In the genomic region with DNA sequence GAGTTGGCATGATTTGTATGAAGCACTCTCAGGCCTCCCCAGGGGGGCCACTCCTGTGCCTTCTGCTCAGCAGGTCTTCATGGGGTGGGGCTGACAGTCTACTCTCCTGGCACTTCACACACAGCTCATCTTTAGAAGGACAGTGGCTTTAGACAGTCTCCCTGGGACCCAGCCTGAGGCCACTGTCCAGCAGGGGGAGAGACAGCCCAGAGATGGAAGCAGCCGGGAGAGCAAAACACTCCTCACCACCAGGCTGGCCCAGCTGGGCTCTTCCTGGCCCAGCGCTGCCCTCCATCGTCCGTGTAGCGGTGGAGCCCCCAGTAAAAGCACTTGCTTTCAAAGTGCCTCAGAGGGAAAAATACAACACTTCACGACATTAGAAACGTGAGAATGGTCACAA, we compare ENCODE assay signal across 10 cellular contexts.
DNase-seq lines count a peak whose midpoint lies in the region; ATAC-seq and TF ChIP-seq lines count a peak whose summit lies in the region.
"Had no signal": no experiment of that assay in that cellular context is flagged by ENCODE, and none has a peak within 500 bp of the region (broad histone marks: within the 10 kb centered on the region; RNA-seq: fewer than 3 reads in every experiment).

No MANE protein-coding gene starts in this region.

- H3K4me2 ChIP-seq in OCI-LY1 (ENCODE audit: low read length): no peak overlapping the region

- no peaks in the 10 kb centered on the region for H3K9me2 ChIP-seq in OCI-LY1 (ENCODE audit: low read depth, low read length)

- H4K20me1 ChIP-seq in OCI-LY1 (ENCODE audit: insufficient read depth, low read length): no peaks in the 10 kb centered on the region

- no peaks in the 10 kb centered on the region; the same call in 1 of the 2 replicates for H3K36me3 ChIP-seq in OCI-LY1 (ENCODE audit: insufficient read depth, low read length)
- H3K36me3 ChIP-seq: lower lobe of right lung had no signal

- no peak overlapping the region for H2AFZ ChIP-seq in OCI-LY1 (ENCODE audit: low read length)

- H3F3A ChIP-seq in OCI-LY1 (ENCODE audit: insufficient read depth, low read length): no peaks in the 10 kb centered on the region

- H3K4me3 ChIP-seq in OCI-LY1 (ENCODE audit: low read depth, low read length, poor library complexity, severe bottlenecking) (no peak overlapping the region), foreskin fibroblast (ENCODE audit: low read depth in 1 of 2, low read length in 2 of 2) (no peak overlapping the region)
- H3K4me3 ChIP-seq: body of pancreas, lower lobe of right lung had no signal

- H3K27ac ChIP-seq in OCI-LY1 (ENCODE audit: low read depth, low read length, poor library complexity, severe bottlenecking): no peak overlapping the region
- H3K27ac ChIP-seq in substantia nigra (ENCODE audit: low read depth, low read length, poor library complexity, severe bottlenecking): no peak overlapping the region
- H3K27ac ChIP-seq: body of pancreas, lower lobe of right lung had no signal

- ATAC-seq in activated CD4-positive, CD25-positive, alpha-beta regulatory T cell treated with anti-CD3 and anti-CD28 coated beads, Interleukin-2, amount 50 U/mL, for 24 hours: no peak
- ATAC-seq in GM21786 (IDR thresholded peaks at IDR 0.05; ENCODE audit: unreplicated experiment) (no peak), HG03135 (IDR thresholded peaks at IDR 0.05; ENCODE audit: unreplicated experiment) (no peak)
- ATAC-seq: body of pancreas had no signal

- no peaks in the 10 kb centered on the region for H3K79me2 ChIP-seq in OCI-LY1 (ENCODE audit: insufficient read depth, low read length)

- no peaks in the 10 kb centered on the region for H3K9me3 ChIP-seq in OCI-LY1 (ENCODE audit: low read length)
- H3K9me3 ChIP-seq: body of pancreas, lower lobe of right lung had no signal

- H3K27me3 ChIP-seq in OCI-LY1 (ENCODE audit: insufficient read depth, low read length): peaks cover 6% of the 10 kb centered on the region; the same call in 1 of the 2 replicates
- H3K27me3 ChIP-seq: body of pancreas had no signal

- TF ChIP-seq CTCF in OCI-LY1 (IDR thresholded peaks at IDR 0.05; ENCODE audit: low read length) (peak; percentile 9; the same call in 1 of the 2 replicates), foreskin fibroblast (IDR thresholded peaks at IDR 0.05; ENCODE audit: low read depth, low read length) (peak; percentile 19)

- no peak overlapping the region for H3K9ac ChIP-seq in OCI-LY1 (ENCODE audit: low read length)

- DNase-seq in NCI-H748 (lab: John Stamatoyannopoulos, UW; ENCODE audit: unreplicated experiment) (peak; percentile 28), NCI-H748 treated with DMSO at 0.1 percent for 48 hours (lab: John Stamatoyannopoulos, UW) (no peak), foreskin fibroblast (peak in 1 of 2 donors; percentile 16), substantia nigra (lab: John Stamatoyannopoulos, UW) (peak in 29 of 49 donors; percentile 3 to 49 (median 12))
- DNase-seq: lower lobe of right lung had no signal

- H3K4me1 ChIP-seq in OCI-LY1 (ENCODE audit: insufficient read depth, low read length, severe bottlenecking): no peaks in the 10 kb centered on the region
- H3K4me1 ChIP-seq: body of pancreas, lower lobe of right lung had no signal
